ENCODE assay signal across 16 cellular contexts in genomic region chr2:235745597-235745996, GRCh38.
DNase-seq lines count a peak whose midpoint lies in the region; TF ChIP-seq lines count a peak whose summit lies in the region.
"Had no signal": no experiment of that assay in that cellular context is flagged by ENCODE, and none has a peak within 500 bp of the region (broad histone marks: within the 10 kb centered on the region; RNA-seq: fewer than 3 reads in every experiment).

No MANE protein-coding gene starts in this region.

- H3K4me1 ChIP-seq in SJSA1 (replicated peaks): peaks cover 51% of the 10 kb centered on the region
- no peaks in the 10 kb centered on the region for H3K4me1 ChIP-seq in trophoblast cell (ENCODE audit: control insufficient read depth in 1 of 2, insufficient read depth in 2 of 2, low read length in 2 of 2)
- H3K4me1 ChIP-seq in spleen: peaks cover 0 to 8% (median 0%) of the 10 kb centered on the region in 6 donors
- H3K4me1 ChIP-seq: adrenal gland, Caco-2 had no signal

- H2AK5ac ChIP-seq in trophoblast cell (ENCODE audit: low read length): no peak overlapping the region

- TF ChIP-seq CTCF in epithelial cell of esophagus (IDR thresholded peaks at IDR 0.05; ENCODE audit: insufficient read depth, low read depth, low read length, missing control alignments): no peak
- TF ChIP-seq CTCF in spleen (IDR thresholded peaks at IDR 0.05 in 8 of 11, conservative IDR thresholded peaks at IDR 0.05 in 3 of 11): no peak

- no peak overlapping the region for H3K4me2 ChIP-seq in trophoblast cell (ENCODE audit: low read length)

- no peak overlapping the region for H2BK120ac ChIP-seq in trophoblast cell (ENCODE audit: insufficient read depth, low read length, poor library complexity)

- no peak overlapping the region for H2BK12ac ChIP-seq in trophoblast cell (ENCODE audit: low read length)

- no peaks in the 10 kb centered on the region for H3K79me1 ChIP-seq in trophoblast cell (ENCODE audit: low read length)

- no peak overlapping the region for H4K8ac ChIP-seq in trophoblast cell (ENCODE audit: low read depth, low read length)

- no peak overlapping the region for H3K4ac ChIP-seq in trophoblast cell (ENCODE audit: low read depth, low read length)

- H4K12ac ChIP-seq in trophoblast cell (ENCODE audit: low read depth, low read length): no peak overlapping the region

- H2AFZ ChIP-seq in trophoblast cell (ENCODE audit: insufficient read depth, low read length, poor library complexity): no peak overlapping the region

- H3K23ac ChIP-seq in trophoblast cell (ENCODE audit: low read length): no peak overlapping the region

- H3K36me3 ChIP-seq in SJSA1 (peaks cover 50% of the 10 kb centered on the region), trophoblast cell (ENCODE audit: control insufficient read depth in 1 of 2, insufficient read depth in 2 of 2, low read length in 2 of 2) (peaks cover 5 to 8% of the 10 kb centered on the region in 2 experiments), spleen (peaks cover 0 to 5% (median 0%) of the 10 kb centered on the region in 6 donors)
- H3K36me3 ChIP-seq: adrenal gland had no signal

- intact Hi-C loops in spleen (cut with DNase I; ENCODE audit: low total_unique reads): loop anchor here (10.0 kb wide), 1 partner anchor 611 kb away; no protein-coding TSS in a partner anchor

- no peaks in the 10 kb centered on the region for H3K79me2 ChIP-seq in trophoblast cell (ENCODE audit: control insufficient read depth, insufficient read depth, low read length, poor library complexity)

- H3K9me3 ChIP-seq in SJSA1 (replicated peaks) (no peaks in the 10 kb centered on the region), trophoblast cell (ENCODE audit: insufficient read depth, low read depth, low read length) (peaks cover 1% of the 10 kb centered on the region), spleen (no peaks in the 10 kb centered on the region)
- H3K9me3 ChIP-seq: adrenal gland, Caco-2, heart right ventricle, psoas muscle, SJCRH30, tibial nerve had no signal

- H3K4me3 ChIP-seq in SJSA1: no peak overlapping the region
- no peak overlapping the region for H3K4me3 ChIP-seq in epithelial cell of esophagus (ENCODE audit: low read length)
- H3K4me3 ChIP-seq in trophoblast cell (ENCODE audit: low read depth, low read length): no peak overlapping the region
- no peak overlapping the region for H3K4me3 ChIP-seq in spleen
- H3K4me3 ChIP-seq: adrenal gland, coronary artery, heart right ventricle, psoas muscle, SJCRH30, tibial nerve had no signal

- no peak overlapping the region for H3K14ac ChIP-seq in trophoblast cell (ENCODE audit: low read length)

- no CpG with 5 or more reads among the region's 6 CpGs for WGBS in trophoblast cell (ENCODE audit: extremely low coverage, insufficient coverage, insufficient read length)
- WGBS in spleen, 5 donors: 84 to 96% (median 87%) methylated on average over 6 of the region's 6 CpGs

- H3K27me3 ChIP-seq in SJSA1 (replicated peaks) (no peaks in the 10 kb centered on the region), trophoblast cell (ENCODE audit: insufficient read depth, low read length) (no peaks in the 10 kb centered on the region), spleen (replicated peaks in 1 of 7) (peaks cover 0 to 8% (median 0%) of the 10 kb centered on the region in 7 donors)
- H3K27me3 ChIP-seq: adrenal gland, heart right ventricle, SJCRH30, tibial nerve had no signal

- DNase-seq in ELR (ENCODE audit: low read depth) (peak; percentile 8), SJSA1 (ENCODE audit: low read depth in 1 of 2, low spot score in 2 of 2) (peak; percentile 75 to 77), epithelial cell of esophagus (ENCODE audit: low read depth) (peak; percentile 88), trophoblast cell (peak; percentile 71 to 72), NOMO-1 treated with dmso at 0.1 percent for 144 hours (lab: John Stamatoyannopoulos, UW; ENCODE audit: unreplicated experiment) (no peak), spleen (no peak), HT-29 (ENCODE audit: low spot score) (no peak)
- DNase-seq: effector CD8-positive, alpha-beta T cell; naive B cell had no signal

- no peak overlapping the region for H2BK5ac ChIP-seq in trophoblast cell (ENCODE audit: low read depth, low read length, poor library complexity)

- H3K18ac ChIP-seq in trophoblast cell (ENCODE audit: low read length): no peak overlapping the region

- H3K27ac ChIP-seq in SJSA1 (peak overlapping the region; percentile 71), trophoblast cell (ENCODE audit: low read depth, low read length) (no peak overlapping the region), spleen (no peak overlapping the region)
- H3K27ac ChIP-seq: adrenal gland, coronary artery, heart right ventricle, psoas muscle, SJCRH30 had no signal

- no peak overlapping the region for H3K9ac ChIP-seq in trophoblast cell (ENCODE audit: low read length)

- TF ChIP-seq POLR2A in spleen (IDR thresholded peaks at IDR 0.05): no peak

- no peak overlapping the region for H4K91ac ChIP-seq in trophoblast cell (ENCODE audit: low read depth, low read length)

Comparison
In these comparisons a context has a peak if more than half of its experiments do, and no peak if none do; other contexts are left out.
1. DNase-seq: peak in ELR (single experiment), SJSA1 (2 of 2), epithelial cell of esophagus (single experiment) and trophoblast cell (2 of 2); none in NOMO-1 treated with dmso at 0.1 percent for 144 hours (single experiment), spleen (single experiment) and HT-29 (single experiment).